In genomic region chr6:48369100-48369499, GRCh38 we compare ENCODE assay signal across 7 cellular contexts.
"Had no signal": no experiment of that assay in that cellular context is flagged by ENCODE, and none has a peak within 500 bp of the region (broad histone marks: within the 10 kb centered on the region; RNA-seq: fewer than 3 reads in every experiment).

No MANE protein-coding gene starts in this region.

- H3K27ac ChIP-seq: HL-60, KMS-11 had no signal

- H3K4me2 ChIP-seq: KMS-11 had no signal

- FAIRE-seq: HTR-8/SVneo had no signal

- DNase-seq: IMR-90, Karpas-422, KBM-7, KG1 had no signal

- H3K9ac ChIP-seq: KMS-11 had no signal
